Comparison of ENCODE assay signal across 8 cellular contexts in genomic region chr3:186826316-186826977, GRCh38. TPM values are rescaled to one million over a fixed set of nuclear protein-coding genes. Genes with fewer than 3 reads are reported as not detected.
A peak's percentile ranks its signal among the peaks of the same experiment; 100 is the strongest.
DNase-seq lines count a peak whose midpoint lies in the region; ATAC-seq lines count a peak whose summit lies in the region.

No MANE protein-coding gene starts in this region.

- no peak overlapping the region for H3K27ac ChIP-seq in CD8-positive, alpha-beta memory T cell (ENCODE audit: low read depth, low read length)

- CTCF ChIA-PET in CD8-positive, alpha-beta memory T cell (lab: Charles Lee): interaction anchor here (0.8 to 13.3 kb wide), 5 partner anchors 20 to 338 kb away, joined by 3 to 217 read pairs (median 6); partner anchors contain the start of genes AHSG and RFC4

- H3K9me3 Mint-ChIP-seq in CD8-positive, alpha-beta memory T cell: no peaks in the 10 kb centered on the region
- H3K9me3 Mint-ChIP-seq in naive B cell: no peaks in the 10 kb centered on the region

- H3K9me3 ChIP-seq in CD8-positive, alpha-beta memory T cell (ENCODE audit: low read length): no peaks in the 10 kb centered on the region

- peak overlapping the region; percentile 68 for H3K4me3 ChIP-seq in CD8-positive, alpha-beta memory T cell (ENCODE audit: low read length)

- peak in 1 of 5 donors; percentile 11 for DNase-seq in CD8-positive, alpha-beta memory T cell
- peak; percentile 49 for DNase-seq in NCI-H69 (lab: John Stamatoyannopoulos, UW)
- DNase-seq in cerebellar cortex (ENCODE audit: low spot score): peak; percentile 14
- no peak for DNase-seq in naive B cell
- DNase-seq in KG1 (lab: John Stamatoyannopoulos, UW): no peak
- no peak for DNase-seq in occipital lobe (lab: John Stamatoyannopoulos, UW)

- H3K4me1 ChIP-seq in CD8-positive, alpha-beta memory T cell (ENCODE audit: insufficient read depth, low read length): peaks cover 23% of the 10 kb centered on the region

- peak overlapping the region in 2 of 8 donors; percentile 10 to 91 for H3K27ac Mint-ChIP-seq in CD8-positive, alpha-beta memory T cell
- H3K27ac Mint-ChIP-seq in naive B cell: peak overlapping the region in 1 of 6 donors; percentile 13

- peaks cover 8 to 25% (median 11%) of the 10 kb centered on the region in 3 donors for H3K4me1 Mint-ChIP-seq in CD8-positive, alpha-beta memory T cell
- H3K4me1 Mint-ChIP-seq in naive B cell: peaks cover 20 to 23% (median 21%) of the 10 kb centered on the region in 3 donors

- H3K27me3 Mint-ChIP-seq in CD8-positive, alpha-beta memory T cell: peaks cover 28 to 42% of the 10 kb centered on the region in 2 donors
- peaks cover 40 to 62% (median 58%) of the 10 kb centered on the region in 3 donors for H3K27me3 Mint-ChIP-seq in naive B cell

- H3K36me3 ChIP-seq in CD8-positive, alpha-beta memory T cell (ENCODE audit: insufficient read depth, low read length): no peaks in the 10 kb centered on the region

- no peak for ATAC-seq in naive B cell (ENCODE audit: low read depth in 2 of 2)
- ATAC-seq in HG03442 (IDR thresholded peaks at IDR 0.05; ENCODE audit: unreplicated experiment): no peak
- ATAC-seq in GM21447 (IDR thresholded peaks at IDR 0.05; ENCODE audit: unreplicated experiment): no peak

- H3K27me3 ChIP-seq in CD8-positive, alpha-beta memory T cell (ENCODE audit: insufficient read depth, low read length, poor library complexity, severe bottlenecking): peaks cover 28% of the 10 kb centered on the region

- POLR2A ChIA-PET in CD8-positive, alpha-beta memory T cell (lab: Charles Lee): interaction anchor here (1.1 to 1.9 kb wide), 3 partner anchors 43 to 313 kb away, joined by 4 to 13 read pairs (median 13); partner anchors contain the start of genes EIF4A2, RPL39L and ST6GAL1

- no peaks in the 10 kb centered on the region for H3K36me3 Mint-ChIP-seq in CD8-positive, alpha-beta memory T cell
- no peaks in the 10 kb centered on the region for H3K36me3 Mint-ChIP-seq in naive B cell

- H3K4me3 Mint-ChIP-seq in CD8-positive, alpha-beta memory T cell: peak overlapping the region; percentile 62 to 89 (median 71)
- peak overlapping the region; percentile 54 to 88 (median 76) for H3K4me3 Mint-ChIP-seq in naive B cell

RNA-seq across cellular contexts. Expression of gene ADIPOQ, which starts 16.1 kb away (rescaled TPM):
- not detected for total RNA-seq in CD8-positive, alpha-beta memory T cell
- polyA plus RNA-seq in CD8-positive, alpha-beta memory T cell: not detected
- polyA plus RNA-seq in naive B cell (ENCODE audit: low read depth in 6 of 6): not detected
- not detected for total RNA-seq in occipital lobe

RNA-seq across cellular contexts. Expression of gene RFC4, which starts 20.2 kb away (rescaled TPM):
- 100 to 1,000 TPM; 106 to 110 TPM for total RNA-seq in CD8-positive, alpha-beta memory T cell
- 23.9 TPM for polyA plus RNA-seq in CD8-positive, alpha-beta memory T cell
- 10 to 100 TPM; 22.2 to 34.4 (median 25.0) TPM for polyA plus RNA-seq in naive B cell (ENCODE audit: low read depth in 6 of 6)
- total RNA-seq in occipital lobe: 29.8 TPM

RNA-seq across cellular contexts. Expression of gene EIF4A2, which starts 43.1 kb away (rescaled TPM):
- total RNA-seq in CD8-positive, alpha-beta memory T cell: 100 to 1,000 TPM; 563 to 564 TPM
- 211 TPM for polyA plus RNA-seq in CD8-positive, alpha-beta memory T cell
- polyA plus RNA-seq in naive B cell (ENCODE audit: low read depth in 6 of 6): 100 to 1,000 TPM; 194 to 296 (median 243) TPM
- total RNA-seq in occipital lobe: 1,423 TPM

Comparison
In these comparisons a context has a peak if more than half of its experiments do, and no peak if none do; other contexts are left out.
1. DNase-seq: peak in NCI-H69 (single experiment) and cerebellar cortex (single experiment); none in naive B cell (single experiment), KG1 (single experiment) and occipital lobe (single experiment).